Comparison of ENCODE assay signal across 8 cellular contexts in the genomic region with DNA sequence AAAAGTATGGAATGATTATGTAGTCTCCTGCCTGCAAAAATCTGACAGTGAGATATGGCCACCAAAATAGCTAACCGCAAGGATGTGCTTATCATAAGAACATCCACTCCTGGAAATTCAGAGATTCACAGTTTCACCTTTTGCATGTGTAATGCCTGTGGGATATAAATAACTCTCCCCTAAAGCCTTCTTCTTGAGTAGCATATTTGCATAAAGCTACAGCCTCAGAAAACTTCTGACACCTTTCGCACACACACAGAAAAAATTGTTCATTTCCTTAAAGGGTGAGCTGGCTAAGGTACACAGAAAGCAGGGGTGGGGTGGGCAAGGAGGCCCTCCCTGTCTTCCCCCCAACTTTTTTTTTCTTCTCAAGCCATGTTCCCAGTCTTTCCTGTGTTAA. TPM values are rescaled to one million over a fixed set of nuclear protein-coding genes. Genes with fewer than 3 reads are reported as not detected.
A peak's percentile ranks its signal among the peaks of the same experiment; 100 is the strongest.
DNase-seq lines count a peak whose midpoint lies in the region; ATAC-seq and TF ChIP-seq lines count a peak whose summit lies in the region.

No MANE protein-coding gene starts in this region.

- H3K27me3 ChIP-seq in GM23248 (replicated peaks; ENCODE audit: insufficient read depth) (no peaks in the 10 kb centered on the region), left ventricle myocardium inferior (ENCODE audit: low read depth) (no peaks in the 10 kb centered on the region)

- H3K4me2 ChIP-seq in GM23248 (ENCODE audit: unreplicated experiment): no peak overlapping the region

- no peak for DNase-seq in activated T-cell treated with anti-CD3 and anti-CD28 coated beads, Interleukin-2, amount 50 U/mL, for 24 hours
- DNase-seq in activated T-cell treated with anti-CD3 and anti-CD28 coated beads for 4 hours (no peak), GM23248 (no peak), left ventricle myocardium inferior (no peak), cerebellar cortex (ENCODE audit: low spot score) (no peak), occipital lobe (lab: John Stamatoyannopoulos, UW) (no peak)
- DNase-seq in stimulated activated naive B cell treated with anti-CD40 and anti-IgM and Interleukin-4, amounts not matched to agents 10 μg/mL and 1 μg/mL and 100 μg/mL, for 72 hours: peak; percentile 40

- in situ Hi-C loops in GM23248 (cut with MboI): loop anchor here (25.0 kb wide), 1 partner anchor 546 kb away; no protein-coding TSS in a partner anchor

- H3K4me3 Mint-ChIP-seq in activated T-cell treated with anti-CD3 and anti-CD28 coated beads, Interleukin-2, amount 50 U/mL, for 24 hours: peak overlapping the region; percentile 62
- H3K4me3 Mint-ChIP-seq in stimulated activated naive B cell treated with anti-CD40 and anti-IgM and Interleukin-4, amounts not matched to agents 10 μg/mL and 1 μg/mL and 100 μg/mL, for 72 hours: peak overlapping the region; percentile 65 to 73

- TF ChIP-seq CTCF in left ventricle myocardium inferior (IDR thresholded peaks at IDR 0.05; ENCODE audit: borderline replicate concordance): no peak

- peak; percentile 52 for ATAC-seq in HG03571 (IDR thresholded peaks at IDR 0.05; ENCODE audit: unreplicated experiment)
- peak; percentile 71 to 75 for ATAC-seq in stimulated activated naive B cell treated with anti-CD40 and anti-IgM and Interleukin-4, amounts not matched to agents 10 μg/mL and 1 μg/mL and 100 μg/mL, for 72 hours (replicated peaks)

- no peaks in the 10 kb centered on the region for H3K27me3 Mint-ChIP-seq in activated T-cell treated with anti-CD3 and anti-CD28 coated beads, Interleukin-2, amount 50 U/mL, for 24 hours
- no peaks in the 10 kb centered on the region for H3K27me3 Mint-ChIP-seq in stimulated activated naive B cell treated with anti-CD40 and anti-IgM and Interleukin-4, amounts not matched to agents 10 μg/mL and 1 μg/mL and 100 μg/mL, for 72 hours

- H3K9me3 Mint-ChIP-seq in activated T-cell treated with anti-CD3 and anti-CD28 coated beads, Interleukin-2, amount 50 U/mL, for 24 hours: no peaks in the 10 kb centered on the region
- H3K9me3 Mint-ChIP-seq in stimulated activated naive B cell treated with anti-CD40 and anti-IgM and Interleukin-4, amounts not matched to agents 10 μg/mL and 1 μg/mL and 100 μg/mL, for 72 hours: peaks cover 0 to 5% of the 10 kb centered on the region in 2 donors

- no peaks in the 10 kb centered on the region for H4K20me1 ChIP-seq in GM23248 (ENCODE audit: insufficient read depth)

- no peak overlapping the region for H3K9ac ChIP-seq in GM23248

- intact Hi-C loops in left ventricle myocardium inferior (cut with micrococcal nuclease): loop anchor here (10.0 kb wide), 1 partner anchor 309 kb away; no protein-coding TSS in a partner anchor

- peak overlapping the region; percentile 97 for H3K27ac Mint-ChIP-seq in activated T-cell treated with anti-CD3 and anti-CD28 coated beads, Interleukin-2, amount 50 U/mL, for 24 hours
- H3K27ac Mint-ChIP-seq in stimulated activated naive B cell treated with anti-CD40 and anti-IgM and Interleukin-4, amounts not matched to agents 10 μg/mL and 1 μg/mL and 100 μg/mL, for 72 hours: peak overlapping the region; percentile 97

- H3K9me2 ChIP-seq in GM23248 (ENCODE audit: insufficient read depth): no peaks in the 10 kb centered on the region

- no peak overlapping the region for H3K4me3 ChIP-seq in GM23248
- no peak overlapping the region for H3K4me3 ChIP-seq in left ventricle myocardium inferior

- H3K4me1 ChIP-seq in GM23248 (ENCODE audit: insufficient read depth): peaks cover 36% of the 10 kb centered on the region
- H3K4me1 ChIP-seq in left ventricle myocardium inferior: peaks cover 31% of the 10 kb centered on the region

- no peaks in the 10 kb centered on the region for H3K36me3 ChIP-seq in GM23248 (ENCODE audit: low read depth)
- no peaks in the 10 kb centered on the region for H3K36me3 ChIP-seq in left ventricle myocardium inferior

- H3F3A ChIP-seq in GM23248 (ENCODE audit: insufficient read depth): 0 out of 2 replicates have a peak, but pooled peaks cover 11% of the 10 kb centered on the region

- no peaks in the 10 kb centered on the region for H3K36me3 Mint-ChIP-seq in activated T-cell treated with anti-CD3 and anti-CD28 coated beads, Interleukin-2, amount 50 U/mL, for 24 hours (ENCODE audit: low read depth)
- H3K36me3 Mint-ChIP-seq in stimulated activated naive B cell treated with anti-CD40 and anti-IgM and Interleukin-4, amounts not matched to agents 10 μg/mL and 1 μg/mL and 100 μg/mL, for 72 hours: peaks cover 3 to 6% of the 10 kb centered on the region in 2 donors

- 96 to 100% methylated on average over 2 of the region's 2 CpGs for WGBS in GM23248 (ENCODE audit: low coverage in 1 of 2, low lambda C conversion rate in 2 of 2, missing lambda C conversion rate in 2 of 2), 2 experiments

- H3K79me2 ChIP-seq in GM23248 (ENCODE audit: insufficient read depth): no peaks in the 10 kb centered on the region

- H2AFZ ChIP-seq in GM23248: peak overlapping the region; percentile 87; the same call in 1 of the 2 replicates

- H3K9me3 ChIP-seq in GM23248 (ENCODE audit: low read depth) (no peaks in the 10 kb centered on the region), left ventricle myocardium inferior (replicated peaks) (peaks cover 7% of the 10 kb centered on the region)

- H3K27ac ChIP-seq in GM23248: no peak overlapping the region; the same call in 1 of the 2 replicates
- no peak overlapping the region for H3K27ac ChIP-seq in left ventricle myocardium inferior (replicated peaks)

- peaks cover 35% of the 10 kb centered on the region for H3K4me1 Mint-ChIP-seq in activated T-cell treated with anti-CD3 and anti-CD28 coated beads, Interleukin-2, amount 50 U/mL, for 24 hours (ENCODE audit: low read depth)
- peaks cover 0 to 22% of the 10 kb centered on the region in 2 donors for H3K4me1 Mint-ChIP-seq in stimulated activated naive B cell treated with anti-CD40 and anti-IgM and Interleukin-4, amounts not matched to agents 10 μg/mL and 1 μg/mL and 100 μg/mL, for 72 hours

RNA-seq across cellular contexts. Expression of gene IGF1, which starts 3.1 kb away (rescaled TPM):
- 1.4 and 2.9 TPM in 2 replicates for total RNA-seq in GM23248 (2014; rRNA removed; shearing (Covaris generic))
- polyA plus RNA-seq in GM23248 (2016; fragmentation: Nextera tagmentation; extraction: Ambion mirVana): 2.1 and 2.3 TPM in 2 replicates
- total RNA-seq in left ventricle myocardium inferior: 5.8 TPM
- 5.5 TPM for total RNA-seq in occipital lobe
